15 cellular contexts compared by ENCODE assay signal in the genomic region with DNA sequence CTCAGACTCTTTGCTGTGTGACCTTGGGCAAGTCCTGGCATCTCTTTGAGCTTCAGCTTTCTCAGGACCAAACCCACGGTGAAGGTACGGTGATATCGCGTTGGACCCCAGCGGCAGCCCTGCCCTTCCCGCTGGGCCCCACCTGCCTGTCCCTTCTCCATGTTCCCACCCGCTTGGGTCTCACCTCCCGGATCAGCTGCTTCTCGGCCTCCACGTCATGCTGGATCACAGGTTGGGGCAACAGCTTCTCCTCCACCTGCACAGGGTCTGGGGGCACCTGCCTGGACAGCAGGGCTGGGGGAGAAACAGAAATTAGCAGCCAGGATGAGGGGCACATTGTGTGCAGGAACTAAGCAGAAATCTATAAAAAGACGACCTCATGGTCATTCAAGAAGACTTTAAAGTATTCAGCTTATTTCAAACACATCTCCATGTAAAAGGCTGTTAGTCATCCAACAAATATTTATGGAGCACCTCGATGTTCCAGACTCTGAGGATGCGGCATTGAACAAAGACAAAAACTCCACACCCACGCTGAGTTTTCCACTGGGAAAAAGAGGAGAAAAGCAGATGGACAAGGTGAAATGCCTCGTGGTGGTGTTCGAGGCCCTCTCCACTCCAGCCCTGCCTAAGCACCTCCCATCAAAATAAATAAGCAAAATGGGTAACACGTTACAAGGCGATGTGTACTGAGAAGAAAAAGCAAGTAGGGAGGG. TPM values are rescaled to one million over a fixed set of nuclear protein-coding genes. Genes with fewer than 3 reads are reported as not detected.
DNase-seq lines count a peak whose midpoint lies in the region; ATAC-seq and TF ChIP-seq lines count a peak whose summit lies in the region.
"Had no signal": no experiment of that assay in that cellular context is flagged by ENCODE, and none has a peak within 500 bp of the region (broad histone marks: within the 10 kb centered on the region; RNA-seq: fewer than 3 reads in every experiment).

No MANE protein-coding gene starts in this region.

- peaks cover 8% of the 10 kb centered on the region for H3K4me1 Mint-ChIP-seq in T-helper 17 cell

- no peak for TF ChIP-seq CTCF in fibroblast of villous mesenchyme (IDR thresholded peaks at IDR 0.05; ENCODE audit: insufficient read depth, low read depth, low read length)

- no peak overlapping the region for H3K27ac Mint-ChIP-seq in T-helper 17 cell
- H3K27ac Mint-ChIP-seq: activated T-cell treated with anti-CD3 and anti-CD28 coated beads, Interleukin-2, amount 50 U/mL, for 72 hours; dendritic cell treated with granulocyte-macrophage colony-stimulating factor and Interleukin-4, amounts not matched to agents 40 ng/mL and 50 ng/mL, for 4 days had no signal

- H3K4me3 ChIP-seq in fibroblast of villous mesenchyme (ENCODE audit: low read depth, low read length) (no peak overlapping the region), skeletal muscle cell (ENCODE audit: low read depth, low read length) (no peak overlapping the region)
- H3K4me3 ChIP-seq: stomach had no signal

- peak; percentile 71 for DNase-seq in HCEC 1CT
- DNase-seq in T-helper 17 cell: no peak
- DNase-seq in fibroblast of villous mesenchyme (ENCODE audit: low read depth): peak; percentile 73
- DNase-seq in skeletal muscle cell (ENCODE audit: low read depth): peak; percentile 37
- no peak for DNase-seq in activated gamma-delta T cell treated with Interleukin-2 at 50 U/mL for 16 hours
- DNase-seq in NCI-H748 treated with DMSO at 0.1 percent for 48 hours (lab: John Stamatoyannopoulos, UW): no peak
- no peak for DNase-seq in pons (ENCODE audit: low spot score)
- DNase-seq: activated T-cell treated with anti-CD3 and anti-CD28 coated beads, Interleukin-2, amount 50 U/mL, for 72 hours; GDM1; hypothalamus; NCI-H146; stomach had no signal

- ATAC-seq in T-helper 17 cell: no peak
- ATAC-seq in HG03432 (IDR thresholded peaks at IDR 0.05; ENCODE audit: unreplicated experiment): no peak
- ATAC-seq: activated T-cell treated with anti-CD3 and anti-CD28 coated beads, Interleukin-2, amount 50 U/mL, for 72 hours; naive thymus-derived CD8-positive, alpha-beta T cell had no signal

- H3K9me3 ChIP-seq in T-helper 17 cell (ENCODE audit: control insufficient read depth, low read length, poor library complexity, severe bottlenecking): no peaks in the 10 kb centered on the region
- H3K9me3 ChIP-seq: stomach had no signal

- peak overlapping the region; percentile 31 for H3K4me3 Mint-ChIP-seq in T-helper 17 cell
- H3K4me3 Mint-ChIP-seq: activated T-cell treated with anti-CD3 and anti-CD28 coated beads, Interleukin-2, amount 50 U/mL, for 72 hours; dendritic cell treated with granulocyte-macrophage colony-stimulating factor and Interleukin-4, amounts not matched to agents 40 ng/mL and 50 ng/mL, for 4 days had no signal

- peaks cover 3% of the 10 kb centered on the region for H3K36me3 Mint-ChIP-seq in T-helper 17 cell (ENCODE audit: low read depth)
- H3K36me3 Mint-ChIP-seq: naive thymus-derived CD8-positive, alpha-beta T cell had no signal

- H3K27me3 Mint-ChIP-seq in T-helper 17 cell: no peaks in the 10 kb centered on the region

RNA-seq across cellular contexts. Expression of a gene that starts 19.5 kb away (rescaled TPM):
- total RNA-seq in T-helper 17 cell (under 1 TPM in 1 of 2 donors, not detected in 1; 0.42 TPM), fibroblast of villous mesenchyme (0.64 and 2.2 TPM in 2 replicates)
- total RNA-seq: activated T-cell treated with anti-CD3 and anti-CD28 coated beads, Interleukin-2, amount 50 U/mL, for 72 hours; naive thymus-derived CD8-positive, alpha-beta T cell had no signal

RNA-seq across cellular contexts. Expression of a gene that starts 34.1 kb away (rescaled TPM):
- total RNA-seq in T-helper 17 cell: not detected
- total RNA-seq in fibroblast of villous mesenchyme: 3.9 and 4.3 TPM in 2 replicates
- total RNA-seq: naive thymus-derived CD8-positive, alpha-beta T cell had no signal

RNA-seq across cellular contexts. Expression of a gene that starts 37.2 kb away (rescaled TPM):
- 100 to 1,000 TPM; 104 to 112 TPM for total RNA-seq in T-helper 17 cell
- 164 and 203 TPM in 2 replicates for total RNA-seq in fibroblast of villous mesenchyme

Comparison
In these comparisons a context has a peak if more than half of its experiments do, and no peak if none do; other contexts are left out.
1. DNase-seq: peak in HCEC 1CT (single experiment), fibroblast of villous mesenchyme (single experiment) and skeletal muscle cell (single experiment); none in T-helper 17 cell (0 of 3), activated gamma-delta T cell treated with Interleukin-2 at 50 U/mL for 16 hours (single experiment), NCI-H748 treated with DMSO at 0.1 percent for 48 hours (single experiment) and pons (single experiment).